1 cellular context compared by ENCODE assay signal in the genomic region with DNA sequence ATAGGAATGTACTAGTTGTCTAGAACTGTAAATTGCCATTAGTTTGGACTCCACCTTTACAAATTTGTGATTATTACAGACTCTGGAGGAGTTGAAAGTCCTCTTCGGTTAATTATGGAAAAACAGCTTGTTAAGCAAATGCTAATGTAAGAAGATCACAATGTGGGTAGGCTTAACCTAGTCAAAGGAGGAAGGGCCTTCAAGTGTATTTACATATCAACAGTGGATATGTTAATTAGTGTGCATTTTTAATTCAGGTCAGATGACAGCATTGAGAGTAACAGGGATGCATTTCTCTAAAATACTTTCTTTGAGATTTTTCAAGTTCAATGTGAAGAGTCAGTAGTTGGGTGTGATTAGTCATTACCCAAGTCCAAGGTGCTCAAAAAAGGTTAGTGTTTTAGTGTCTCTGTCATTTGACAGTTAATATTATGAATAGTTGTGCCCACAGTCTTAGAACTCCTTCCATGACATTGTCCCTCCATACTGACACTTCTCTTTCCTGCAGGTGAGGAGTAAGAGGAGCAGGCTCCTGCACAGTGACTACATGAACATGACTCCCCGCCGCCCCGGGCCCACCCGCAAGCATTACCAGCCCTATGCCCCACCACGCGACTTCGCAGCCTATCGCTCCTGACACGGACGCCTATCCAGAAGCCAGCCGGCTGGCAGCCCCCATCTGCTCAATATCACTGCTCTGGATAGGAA.
TF ChIP-seq lines count a peak whose summit lies in the region.

No MANE protein-coding gene starts in this region.

TF ChIP-seq in GM23338, 12 proteins besides CTCF, POLR2A, EP300 and RAD21 (continued from another document):
- TF ChIP-seq, protein P1, sequence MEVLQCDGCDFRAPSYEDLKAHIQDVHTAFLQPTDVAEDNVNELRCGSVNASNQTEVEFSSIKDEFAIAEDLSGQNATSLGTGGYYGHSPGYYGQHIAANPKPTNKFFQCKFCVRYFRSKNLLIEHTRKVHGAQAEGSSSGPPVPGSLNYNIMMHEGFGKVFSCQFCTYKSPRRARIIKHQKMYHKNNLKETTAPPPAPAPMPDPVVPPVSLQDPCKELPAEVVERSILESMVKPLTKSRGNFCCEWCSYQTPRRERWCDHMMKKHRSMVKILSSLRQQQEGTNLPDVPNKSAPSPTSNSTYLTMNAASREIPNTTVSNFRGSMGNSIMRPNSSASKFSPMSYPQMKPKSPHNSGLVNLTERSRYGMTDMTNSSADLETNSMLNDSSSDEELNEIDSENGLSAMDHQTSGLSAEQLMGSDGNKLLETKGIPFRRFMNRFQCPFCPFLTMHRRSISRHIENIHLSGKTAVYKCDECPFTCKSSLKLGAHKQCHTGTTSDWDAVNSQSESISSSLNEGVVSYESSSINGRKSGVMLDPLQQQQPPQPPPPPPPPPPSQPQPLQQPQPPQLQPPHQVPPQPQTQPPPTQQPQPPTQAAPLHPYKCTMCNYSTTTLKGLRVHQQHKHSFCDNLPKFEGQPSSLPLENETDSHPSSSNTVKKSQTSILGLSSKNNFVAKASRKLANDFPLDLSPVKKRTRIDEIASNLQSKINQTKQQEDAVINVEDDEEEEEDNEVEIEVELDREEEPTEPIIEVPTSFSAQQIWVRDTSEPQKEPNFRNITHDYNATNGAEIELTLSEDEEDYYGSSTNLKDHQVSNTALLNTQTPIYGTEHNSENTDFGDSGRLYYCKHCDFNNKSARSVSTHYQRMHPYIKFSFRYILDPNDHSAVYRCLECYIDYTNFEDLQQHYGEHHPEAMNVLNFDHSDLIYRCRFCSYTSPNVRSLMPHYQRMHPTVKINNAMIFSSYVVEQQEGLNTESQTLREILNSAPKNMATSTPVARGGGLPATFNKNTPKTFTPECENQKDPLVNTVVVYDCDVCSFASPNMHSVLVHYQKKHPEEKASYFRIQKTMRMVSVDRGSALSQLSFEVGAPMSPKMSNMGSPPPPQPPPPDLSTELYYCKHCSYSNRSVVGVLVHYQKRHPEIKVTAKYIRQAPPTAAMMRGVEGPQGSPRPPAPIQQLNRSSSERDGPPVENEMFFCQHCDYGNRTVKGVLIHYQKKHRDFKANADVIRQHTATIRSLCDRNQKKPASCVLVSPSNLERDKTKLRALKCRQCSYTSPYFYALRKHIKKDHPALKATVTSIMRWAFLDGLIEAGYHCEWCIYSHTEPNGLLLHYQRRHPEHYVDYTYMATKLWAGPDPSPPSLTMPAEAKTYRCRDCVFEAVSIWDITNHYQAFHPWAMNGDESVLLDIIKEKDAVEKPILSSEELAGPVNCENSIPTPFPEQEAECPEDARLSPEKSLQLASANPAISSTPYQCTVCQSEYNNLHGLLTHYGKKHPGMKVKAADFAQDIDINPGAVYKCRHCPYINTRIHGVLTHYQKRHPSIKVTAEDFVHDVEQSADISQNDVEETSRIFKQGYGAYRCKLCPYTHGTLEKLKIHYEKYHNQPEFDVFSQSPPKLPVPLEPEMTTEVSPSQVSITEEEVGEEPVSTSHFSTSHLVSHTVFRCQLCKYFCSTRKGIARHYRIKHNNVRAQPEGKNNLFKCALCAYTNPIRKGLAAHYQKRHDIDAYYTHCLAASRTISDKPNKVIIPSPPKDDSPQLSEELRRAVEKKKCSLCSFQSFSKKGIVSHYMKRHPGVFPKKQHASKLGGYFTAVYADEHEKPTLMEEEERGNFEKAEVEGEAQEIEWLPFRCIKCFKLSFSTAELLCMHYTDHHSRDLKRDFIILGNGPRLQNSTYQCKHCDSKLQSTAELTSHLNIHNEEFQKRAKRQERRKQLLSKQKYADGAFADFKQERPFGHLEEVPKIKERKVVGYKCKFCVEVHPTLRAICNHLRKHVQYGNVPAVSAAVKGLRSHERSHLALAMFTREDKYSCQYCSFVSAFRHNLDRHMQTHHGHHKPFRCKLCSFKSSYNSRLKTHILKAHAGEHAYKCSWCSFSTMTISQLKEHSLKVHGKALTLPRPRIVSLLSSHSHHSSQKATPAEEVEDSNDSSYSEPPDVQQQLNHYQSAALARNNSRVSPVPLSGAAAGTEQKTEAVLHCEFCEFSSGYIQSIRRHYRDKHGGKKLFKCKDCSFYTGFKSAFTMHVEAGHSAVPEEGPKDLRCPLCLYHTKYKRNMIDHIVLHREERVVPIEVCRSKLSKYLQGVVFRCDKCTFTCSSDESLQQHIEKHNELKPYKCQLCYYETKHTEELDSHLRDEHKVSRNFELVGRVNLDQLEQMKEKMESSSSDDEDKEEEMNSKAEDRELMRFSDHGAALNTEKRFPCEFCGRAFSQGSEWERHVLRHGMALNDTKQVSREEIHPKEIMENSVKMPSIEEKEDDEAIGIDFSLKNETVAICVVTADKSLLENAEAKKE (CRISPR knock-in tag; IDR thresholded peaks at IDR 0.05), result no peak
- no peak; the same call in 1 of the 2 replicates for TF ChIP-seq NANOG (IDR thresholded peaks at IDR 0.05; ENCODE audit: borderline replicate concordance)
- TF ChIP-seq POLR2AphosphoS5 (IDR thresholded peaks at IDR 0.05; ENCODE audit: low read depth), result no peak
- TF ChIP-seq STAT1 (IDR thresholded peaks at IDR 0.05; ENCODE audit: unreplicated experiment), result no peak
- TF ChIP-seq, protein P2, sequence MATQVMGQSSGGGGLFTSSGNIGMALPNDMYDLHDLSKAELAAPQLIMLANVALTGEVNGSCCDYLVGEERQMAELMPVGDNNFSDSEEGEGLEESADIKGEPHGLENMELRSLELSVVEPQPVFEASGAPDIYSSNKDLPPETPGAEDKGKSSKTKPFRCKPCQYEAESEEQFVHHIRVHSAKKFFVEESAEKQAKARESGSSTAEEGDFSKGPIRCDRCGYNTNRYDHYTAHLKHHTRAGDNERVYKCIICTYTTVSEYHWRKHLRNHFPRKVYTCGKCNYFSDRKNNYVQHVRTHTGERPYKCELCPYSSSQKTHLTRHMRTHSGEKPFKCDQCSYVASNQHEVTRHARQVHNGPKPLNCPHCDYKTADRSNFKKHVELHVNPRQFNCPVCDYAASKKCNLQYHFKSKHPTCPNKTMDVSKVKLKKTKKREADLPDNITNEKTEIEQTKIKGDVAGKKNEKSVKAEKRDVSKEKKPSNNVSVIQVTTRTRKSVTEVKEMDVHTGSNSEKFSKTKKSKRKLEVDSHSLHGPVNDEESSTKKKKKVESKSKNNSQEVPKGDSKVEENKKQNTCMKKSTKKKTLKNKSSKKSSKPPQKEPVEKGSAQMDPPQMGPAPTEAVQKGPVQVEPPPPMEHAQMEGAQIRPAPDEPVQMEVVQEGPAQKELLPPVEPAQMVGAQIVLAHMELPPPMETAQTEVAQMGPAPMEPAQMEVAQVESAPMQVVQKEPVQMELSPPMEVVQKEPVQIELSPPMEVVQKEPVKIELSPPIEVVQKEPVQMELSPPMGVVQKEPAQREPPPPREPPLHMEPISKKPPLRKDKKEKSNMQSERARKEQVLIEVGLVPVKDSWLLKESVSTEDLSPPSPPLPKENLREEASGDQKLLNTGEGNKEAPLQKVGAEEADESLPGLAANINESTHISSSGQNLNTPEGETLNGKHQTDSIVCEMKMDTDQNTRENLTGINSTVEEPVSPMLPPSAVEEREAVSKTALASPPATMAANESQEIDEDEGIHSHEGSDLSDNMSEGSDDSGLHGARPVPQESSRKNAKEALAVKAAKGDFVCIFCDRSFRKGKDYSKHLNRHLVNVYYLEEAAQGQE (IDR thresholded peaks at IDR 0.05; ENCODE audit: unreplicated experiment), result no peak
- TF ChIP-seq EZH2 (IDR thresholded peaks at IDR 0.05; ENCODE audit: low read depth, unreplicated experiment), result no peak
- TF ChIP-seq, protein P3, sequence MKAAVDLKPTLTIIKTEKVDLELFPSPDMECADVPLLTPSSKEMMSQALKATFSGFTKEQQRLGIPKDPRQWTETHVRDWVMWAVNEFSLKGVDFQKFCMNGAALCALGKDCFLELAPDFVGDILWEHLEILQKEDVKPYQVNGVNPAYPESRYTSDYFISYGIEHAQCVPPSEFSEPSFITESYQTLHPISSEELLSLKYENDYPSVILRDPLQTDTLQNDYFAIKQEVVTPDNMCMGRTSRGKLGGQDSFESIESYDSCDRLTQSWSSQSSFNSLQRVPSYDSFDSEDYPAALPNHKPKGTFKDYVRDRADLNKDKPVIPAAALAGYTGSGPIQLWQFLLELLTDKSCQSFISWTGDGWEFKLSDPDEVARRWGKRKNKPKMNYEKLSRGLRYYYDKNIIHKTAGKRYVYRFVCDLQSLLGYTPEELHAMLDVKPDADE (IDR thresholded peaks at IDR 0.05), result no peak
- no peak for TF ChIP-seq ZNF331 (CRISPR knock-in tag; IDR thresholded peaks at IDR 0.05; ENCODE audit: low read depth)
- TF ChIP-seq ZNF114 (CRISPR knock-in tag; IDR thresholded peaks at IDR 0.05), result no peak
- TF ChIP-seq CREB1 (CRISPR knock-in tag; IDR thresholded peaks at IDR 0.05; ENCODE audit: low read depth), result no peak
- TF ChIP-seq JUNB (IDR thresholded peaks at IDR 0.05; ENCODE audit: unreplicated experiment), result no peak
TF ChIP-seq in GM23338: peak in this region for 0.
